Comparison of ENCODE assay signal across 8 cellular contexts in the genomic region with DNA sequence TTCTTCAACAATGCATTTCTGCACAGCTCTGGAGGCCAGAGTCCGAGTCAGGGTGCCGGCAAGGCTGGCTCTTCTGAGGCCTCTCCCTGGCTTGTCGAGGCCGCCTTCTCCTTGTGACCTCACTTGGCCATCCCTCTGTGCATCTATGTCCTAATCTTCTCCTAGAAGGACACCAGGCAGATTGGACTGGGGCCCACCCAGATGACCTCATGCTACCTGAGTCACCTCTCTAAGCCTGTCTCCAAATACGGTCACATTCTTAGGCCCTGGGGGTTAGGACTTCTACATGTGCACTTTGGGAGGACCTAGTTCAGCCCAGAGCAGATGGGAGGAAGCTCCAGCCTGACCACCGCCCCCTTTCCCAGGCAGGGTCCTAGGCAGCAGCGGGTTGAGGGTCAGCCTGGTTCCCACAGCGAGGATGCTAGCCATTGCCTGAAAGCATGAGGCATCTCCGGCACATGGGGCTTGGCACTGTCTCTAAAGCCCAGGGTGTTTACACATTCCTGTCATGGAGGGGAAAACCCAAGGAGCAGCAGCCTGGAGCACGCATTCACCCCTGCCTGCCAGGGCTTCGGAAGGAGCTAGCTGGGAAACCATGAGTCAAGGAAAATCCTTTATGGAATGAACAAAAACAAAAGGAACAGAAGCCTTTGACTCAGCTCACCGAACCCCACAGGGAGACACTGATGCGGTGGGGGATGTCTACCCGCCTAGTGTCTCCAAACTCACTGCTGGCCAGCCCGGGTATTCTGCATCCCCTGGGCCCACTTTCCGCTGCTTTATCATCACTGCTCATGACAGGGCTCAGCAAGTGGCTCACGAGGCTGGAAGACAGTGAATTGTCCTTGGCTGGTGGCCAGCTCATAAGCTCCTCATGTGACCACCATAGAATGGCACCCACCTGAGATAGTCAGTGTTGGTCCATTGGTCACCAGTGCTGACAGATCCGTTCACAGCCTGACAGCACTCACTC.
DNase-seq lines count a peak whose midpoint lies in the region; TF ChIP-seq lines count a peak whose summit lies in the region.
"Not testable (repeated sequence)": the region's sequence is repeated elsewhere in the genome, so short reads cannot be mapped to it uniquely, and the experiment has no call there.

No MANE protein-coding gene starts in this region.

- TF ChIP-seq CTCF in SK-N-SH (IDR thresholded peaks at IDR 0.05); breast epithelium (IDR thresholded peaks at IDR 0.05); fibroblast of mammary gland (conservative IDR thresholded peaks at IDR 0.05; ENCODE audit: control insufficient read depth, insufficient read depth, low read depth, low read length); uterus (IDR thresholded peaks at IDR 0.05): not testable (repeated sequence)

- DNase-seq in Daoy (ENCODE audit: low read depth): peak; percentile 89
- DNase-seq in HT1080 (ENCODE audit: low read depth): peak; percentile 88
- DNase-seq in SK-N-SH; breast epithelium (ENCODE audit: low spot score in 2 of 2): not testable (repeated sequence)
- peak; percentile 94 for DNase-seq in fibroblast of mammary gland (ENCODE audit: low read depth)
- peak; percentile 84 for DNase-seq in kidney glomerular epithelial cell (lab: John Stamatoyannopoulos, UW)
- DNase-seq in posterior vena cava (ENCODE audit: low spot score): peak; percentile 90
- DNase-seq in uterus: peak in 1 of 2 donors; percentile 75

- intact Hi-C loops in breast epithelium (cut with DNase I; ENCODE audit: low total_unique reads); posterior vena cava (cut with DNase I); uterus (cut with DNase I; ENCODE audit: low total_unique reads): not testable (repeated sequence)

- H3K9ac ChIP-seq in SK-N-SH: peak overlapping the region; percentile 71; the same call in 1 of the 2 replicates

- H3F3A ChIP-seq in SK-N-SH (replicated peaks; ENCODE audit: insufficient read depth): peaks cover 53% of the 10 kb centered on the region

- not testable (repeated sequence) for TF ChIP-seq RAD21 in SK-N-SH (IDR thresholded peaks at IDR 0.05; ENCODE audit: low read length)

- H2AFZ ChIP-seq in SK-N-SH (ENCODE audit: low read depth): not testable (repeated sequence)

- TF ChIP-seq POLR2A in breast epithelium (IDR thresholded peaks at IDR 0.05); uterus (IDR thresholded peaks at IDR 0.05): not testable (repeated sequence)

- H3K4me2 ChIP-seq in SK-N-SH: peak overlapping the region; percentile 32; the same call in 1 of the 2 replicates

- H3K4me1 ChIP-seq in SK-N-SH (ENCODE audit: control insufficient read depth in 1 of 2, insufficient read depth in 2 of 2, low read depth in 1 of 2, low read length in 1 of 2): peaks cover 34 to 38% of the 10 kb centered on the region in 2 experiments
- H3K4me1 ChIP-seq in breast epithelium, uterus: not testable (repeated sequence)

- not testable (repeated sequence) for H4K20me1 ChIP-seq in SK-N-SH (ENCODE audit: insufficient read depth)

- not testable (repeated sequence) for H3K27me3 ChIP-seq in SK-N-SH (ENCODE audit: insufficient read depth); breast epithelium; uterus

- H3K4me3 ChIP-seq in SK-N-SH (ENCODE audit: low read depth in 2 of 2, low read length in 1 of 2); breast epithelium; fibroblast of mammary gland (ENCODE audit: control insufficient read depth, low read depth, low read length); uterus: not testable (repeated sequence)

- H3K9me3 ChIP-seq in SK-N-SH, breast epithelium, uterus: not testable (repeated sequence)

- POLR2A ChIA-PET in SK-N-SH (lab: Yijun Ruan, JAX): not testable (repeated sequence)

- H3K27ac ChIP-seq in SK-N-SH (ENCODE audit: low read depth in 2 of 2, low read length in 1 of 2) (peak overlapping the region; percentile 22 to 99; a peak in 3 of 4 replicates), breast epithelium (peak overlapping the region; percentile 57 to 84), uterus (peak overlapping the region; percentile 62 to 70)

- not testable (repeated sequence) for H3K9me2 ChIP-seq in SK-N-SH

- WGBS in SK-N-SH (ENCODE audit: low lambda C conversion rate): 18% methylated on average over 14 of the region's 18 CpGs

- CTCF ChIA-PET in SK-N-SH (lab: Yijun Ruan, JAX): not testable (repeated sequence)

- TF ChIP-seq EP300 in SK-N-SH (IDR thresholded peaks at IDR 0.05; ENCODE audit: borderline replicate concordance in 1 of 2, low read depth in 1 of 2, low read length in 1 of 2): peak in 1 of 2 experiments; percentile 36; a peak in 1 of 4 replicates

- not testable (repeated sequence) for H3K36me3 ChIP-seq in SK-N-SH (replicated peaks in 1 of 2; ENCODE audit: control insufficient read depth in 1 of 2, insufficient read depth in 2 of 2, low read length in 1 of 2); breast epithelium; uterus

- not testable (repeated sequence) for H3K79me2 ChIP-seq in SK-N-SH (ENCODE audit: insufficient read depth)

TF ChIP-seq in SK-N-SH, 30 proteins besides CTCF, POLR2A, EP300 and RAD21:
- TF ChIP-seq JUND (IDR thresholded peaks at IDR 0.05): peak; percentile 28
- TF ChIP-seq RXRA (IDR thresholded peaks at IDR 0.05; ENCODE audit: borderline replicate concordance, low read depth): peak; percentile 44; the same call in 1 of the 2 replicates
- TF ChIP-seq TCF12 (IDR thresholded peaks at IDR 0.05): peak; percentile 68
- TF ChIP-seq FOSL2 (IDR thresholded peaks at IDR 0.05; ENCODE audit: borderline replicate concordance, low read depth): 0 out of 2 replicates have a peak, but pooled peaks have one; percentile 45
- TF ChIP-seq, protein P1, sequence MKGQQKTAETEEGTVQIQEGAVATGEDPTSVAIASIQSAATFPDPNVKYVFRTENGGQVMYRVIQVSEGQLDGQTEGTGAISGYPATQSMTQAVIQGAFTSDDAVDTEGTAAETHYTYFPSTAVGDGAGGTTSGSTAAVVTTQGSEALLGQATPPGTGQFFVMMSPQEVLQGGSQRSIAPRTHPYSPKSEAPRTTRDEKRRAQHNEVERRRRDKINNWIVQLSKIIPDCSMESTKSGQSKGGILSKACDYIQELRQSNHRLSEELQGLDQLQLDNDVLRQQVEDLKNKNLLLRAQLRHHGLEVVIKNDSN (IDR thresholded peaks at IDR 0.05; ENCODE audit: borderline replicate concordance, low read depth): 0 out of 2 replicates have a peak, but pooled peaks have one; percentile 11
- TF ChIP-seq, protein P2, sequence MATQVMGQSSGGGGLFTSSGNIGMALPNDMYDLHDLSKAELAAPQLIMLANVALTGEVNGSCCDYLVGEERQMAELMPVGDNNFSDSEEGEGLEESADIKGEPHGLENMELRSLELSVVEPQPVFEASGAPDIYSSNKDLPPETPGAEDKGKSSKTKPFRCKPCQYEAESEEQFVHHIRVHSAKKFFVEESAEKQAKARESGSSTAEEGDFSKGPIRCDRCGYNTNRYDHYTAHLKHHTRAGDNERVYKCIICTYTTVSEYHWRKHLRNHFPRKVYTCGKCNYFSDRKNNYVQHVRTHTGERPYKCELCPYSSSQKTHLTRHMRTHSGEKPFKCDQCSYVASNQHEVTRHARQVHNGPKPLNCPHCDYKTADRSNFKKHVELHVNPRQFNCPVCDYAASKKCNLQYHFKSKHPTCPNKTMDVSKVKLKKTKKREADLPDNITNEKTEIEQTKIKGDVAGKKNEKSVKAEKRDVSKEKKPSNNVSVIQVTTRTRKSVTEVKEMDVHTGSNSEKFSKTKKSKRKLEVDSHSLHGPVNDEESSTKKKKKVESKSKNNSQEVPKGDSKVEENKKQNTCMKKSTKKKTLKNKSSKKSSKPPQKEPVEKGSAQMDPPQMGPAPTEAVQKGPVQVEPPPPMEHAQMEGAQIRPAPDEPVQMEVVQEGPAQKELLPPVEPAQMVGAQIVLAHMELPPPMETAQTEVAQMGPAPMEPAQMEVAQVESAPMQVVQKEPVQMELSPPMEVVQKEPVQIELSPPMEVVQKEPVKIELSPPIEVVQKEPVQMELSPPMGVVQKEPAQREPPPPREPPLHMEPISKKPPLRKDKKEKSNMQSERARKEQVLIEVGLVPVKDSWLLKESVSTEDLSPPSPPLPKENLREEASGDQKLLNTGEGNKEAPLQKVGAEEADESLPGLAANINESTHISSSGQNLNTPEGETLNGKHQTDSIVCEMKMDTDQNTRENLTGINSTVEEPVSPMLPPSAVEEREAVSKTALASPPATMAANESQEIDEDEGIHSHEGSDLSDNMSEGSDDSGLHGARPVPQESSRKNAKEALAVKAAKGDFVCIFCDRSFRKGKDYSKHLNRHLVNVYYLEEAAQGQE (IDR thresholded peaks at IDR 0.05; ENCODE audit: low read depth, low read length): 0 out of 2 replicates have a peak, but pooled peaks have one; percentile 45
- TF ChIP-seq TEAD4 (IDR thresholded peaks at IDR 0.05; ENCODE audit: borderline replicate concordance, insufficient read depth): 0 out of 2 replicates have a peak, but pooled peaks have one; percentile 20
- peak; percentile 62; the same call in 1 of the 2 replicates for TF ChIP-seq NFIC (IDR thresholded peaks at IDR 0.05; ENCODE audit: borderline replicate concordance)
- TF ChIP-seq, protein P3, sequence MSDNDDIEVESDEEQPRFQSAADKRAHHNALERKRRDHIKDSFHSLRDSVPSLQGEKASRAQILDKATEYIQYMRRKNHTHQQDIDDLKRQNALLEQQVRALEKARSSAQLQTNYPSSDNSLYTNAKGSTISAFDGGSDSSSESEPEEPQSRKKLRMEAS (IDR thresholded peaks at IDR 0.05; ENCODE audit: low read depth): peak; percentile 80
